Comparison of ENCODE assay signal across 1 cellular context in genomic region chr2:138829326-138829725, GRCh38.
TF ChIP-seq lines count a peak whose summit lies in the region.

No MANE protein-coding gene starts in this region.

TF ChIP-seq in GM12878, 131 proteins besides CTCF, POLR2A, EP300 and RAD21 (continued from another document):
- TF ChIP-seq NKRF (conservative IDR thresholded peaks at IDR 0.05) (no peak), ZBTB11 (CRISPR knock-in tag; IDR thresholded peaks at IDR 0.05) (no peak)
TF ChIP-seq in GM12878: peak in this region for 0.
